Comparison of ENCODE assay signal across 15 cellular contexts in the genomic region with DNA sequence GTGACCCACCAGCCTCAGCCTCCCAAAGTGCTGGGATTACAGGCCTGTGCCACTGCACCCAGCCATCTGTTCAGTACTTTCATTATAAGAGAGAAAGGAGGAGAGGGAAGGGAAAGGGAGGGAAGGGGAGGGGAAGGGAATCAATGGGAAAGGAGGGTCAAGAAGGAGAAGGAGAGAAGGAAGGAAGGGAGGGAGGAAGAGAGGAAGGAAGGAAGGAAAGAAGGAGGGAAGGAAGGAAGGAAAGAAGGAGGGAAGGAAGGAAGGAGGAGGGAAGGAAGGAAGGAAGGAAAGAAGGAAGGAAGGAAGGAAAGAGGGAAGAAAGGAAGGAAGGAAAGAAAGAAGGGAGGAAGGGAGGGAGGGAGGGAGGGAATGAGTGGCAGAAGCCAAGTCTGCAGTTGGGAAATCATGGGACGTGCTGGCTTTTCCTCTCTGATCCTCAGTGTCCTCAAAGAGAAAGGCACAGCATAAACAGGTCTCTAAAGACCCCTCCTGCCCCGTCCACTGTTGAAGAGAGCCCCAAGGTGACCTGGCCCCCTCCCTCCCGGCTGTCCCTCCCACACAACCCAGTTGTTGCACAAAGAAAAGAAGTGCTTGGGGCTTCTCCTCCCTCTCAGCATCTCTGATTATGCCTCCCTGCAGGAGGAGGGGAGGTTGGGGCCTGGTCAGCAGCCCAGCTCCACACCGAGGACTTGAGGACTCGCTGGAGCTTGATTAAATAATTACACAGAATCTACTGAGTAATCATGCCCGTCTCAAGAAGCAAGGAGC.
"Had no signal": no experiment of that assay in that cellular context is flagged by ENCODE, and none has a peak within 500 bp of the region (broad histone marks: within the 10 kb centered on the region; RNA-seq: fewer than 3 reads in every experiment).

No MANE protein-coding gene starts in this region.

- ATAC-seq: activated naive CD8-positive, alpha-beta T cell treated with anti-CD3 and anti-CD28 coated beads, Interleukin-2, amount 50 U/mL, for 24 hours; effector memory CD8-positive, alpha-beta T cell had no signal

- H3K9me3 ChIP-seq: ascending aorta, breast epithelium, thyroid gland, vagina had no signal

- H3K4me1 ChIP-seq: ascending aorta had no signal

- H3K27me3 ChIP-seq: ascending aorta, breast epithelium, thyroid gland, vagina had no signal

- H3K36me3 ChIP-seq: ascending aorta, breast epithelium, thyroid gland, vagina had no signal

- H3K9me3 Mint-ChIP-seq: activated naive CD8-positive, alpha-beta T cell treated with anti-CD3 and anti-CD28 coated beads, Interleukin-2, amount 50 U/mL, for 24 hours; dendritic cell treated with granulocyte-macrophage colony-stimulating factor and Interleukin-4, amounts not matched to agents 40 ng/mL and 50 ng/mL, for 4 days; effector memory CD8-positive, alpha-beta T cell; nephron progenitor cell had no signal

- H3K27ac Mint-ChIP-seq: activated naive CD8-positive, alpha-beta T cell treated with anti-CD3 and anti-CD28 coated beads, Interleukin-2, amount 50 U/mL, for 24 hours; activated T-helper 1 cell treated with anti-CD3 and anti-CD28 coated beads, Interleukin-12 subunit alpha, Interleukin-12 subunit beta, Interleukin-2, Interleukin-4 antibody, amounts not matched to agents 30 ng/mL and 10 ng/mL and 1 ng/mL, durations not matched to agents 14 hours and 24 hours and 36 hours; dendritic cell treated with granulocyte-macrophage colony-stimulating factor and Interleukin-4, amounts not matched to agents 40 ng/mL and 50 ng/mL, for 4 days had no signal

- H3K27me3 Mint-ChIP-seq: activated naive CD8-positive, alpha-beta T cell treated with anti-CD3 and anti-CD28 coated beads, Interleukin-2, amount 50 U/mL, for 24 hours; effector memory CD8-positive, alpha-beta T cell had no signal

- DNase-seq: activated CD4-positive, alpha-beta T cell treated with anti-CD3 and anti-CD28 coated beads, Interleukin-2, amount 10 ng/mL, durations not matched to agents 7 days and 5 days; activated naive CD4-positive, alpha-beta T cell; activated naive CD8-positive, alpha-beta T cell treated with anti-CD3 and anti-CD28 coated beads, Interleukin-2, amount 50 U/mL, for 24 hours; cerebellar nuclear complex; effector memory CD8-positive, alpha-beta T cell; foreskin melanocyte; mesendoderm; nephron progenitor cell; stimulated activated CD4-positive, alpha-beta T cell treated with anti-CD3 and anti-CD28 coated beads, Interleukin-1b, Interleukin-23, amount 100 ng/mL, for 48 hours; thyroid gland had no signal

- H3K4me3 Mint-ChIP-seq: activated CD4-positive, alpha-beta T cell treated with anti-CD3 and anti-CD28 coated beads, Interleukin-2, amount 10 ng/mL, durations not matched to agents 7 days and 5 days; activated naive CD8-positive, alpha-beta T cell treated with anti-CD3 and anti-CD28 coated beads, Interleukin-2, amount 50 U/mL, for 24 hours; activated T-helper 1 cell treated with anti-CD3 and anti-CD28 coated beads, Interleukin-12 subunit alpha, Interleukin-12 subunit beta, Interleukin-2, Interleukin-4 antibody, amounts not matched to agents 30 ng/mL and 10 ng/mL and 1 ng/mL, durations not matched to agents 14 hours and 24 hours and 36 hours; dendritic cell treated with granulocyte-macrophage colony-stimulating factor and Interleukin-4, amounts not matched to agents 40 ng/mL and 50 ng/mL, for 4 days; effector memory CD8-positive, alpha-beta T cell; nephron progenitor cell had no signal

- H3K4me3 ChIP-seq: ascending aorta, breast epithelium, thyroid gland, vagina had no signal

- H3K27ac ChIP-seq: ascending aorta, breast epithelium, thyroid gland, vagina had no signal
